In the genomic region with DNA sequence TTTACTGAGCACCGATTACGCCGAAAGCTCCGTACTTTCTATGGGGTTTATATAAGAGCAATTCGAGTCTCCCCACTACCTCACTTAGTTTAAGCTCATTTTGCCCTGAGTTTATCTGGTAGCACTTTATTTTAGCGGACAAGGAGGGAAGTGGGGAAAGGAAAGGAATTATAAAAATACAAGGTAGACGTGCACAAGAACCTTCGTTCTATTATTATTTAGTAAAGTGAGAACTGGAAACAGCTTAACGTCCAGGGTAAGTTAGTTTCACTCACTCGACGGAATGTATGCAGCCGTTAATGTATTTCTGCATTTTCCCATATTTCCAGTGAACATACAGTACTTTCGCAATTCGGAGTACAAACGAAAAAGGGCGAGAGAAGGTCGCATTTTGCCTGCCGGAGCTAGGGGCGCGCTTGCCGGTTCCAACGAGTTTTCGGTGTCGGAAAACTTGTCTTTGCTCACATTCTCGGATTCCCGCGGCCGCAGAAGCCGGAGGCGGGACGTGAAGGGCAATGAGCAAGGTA, we compare ENCODE assay signal across 8 cellular contexts. TPM values are rescaled to one million over a fixed set of nuclear protein-coding genes. Genes with fewer than 3 reads are reported as not detected.
DNase-seq lines count a peak whose midpoint lies in the region; ATAC-seq and TF ChIP-seq lines count a peak whose summit lies in the region.

No MANE protein-coding gene starts in this region.

- CTCF ChIA-PET in CD4-positive, alpha-beta memory T cell (lab: Charles Lee; ENCODE audit: partially characterized antibody): interaction anchor here (0.7 to 4.1 kb wide), 17 partner anchors 8 to 597 kb away, joined by 3 to 48 read pairs (median 10); no protein-coding TSS in a partner anchor

- no peaks in the 10 kb centered on the region for H3K9me3 ChIP-seq in CD4-positive, alpha-beta memory T cell (ENCODE audit: control insufficient read depth in 1 of 2, low read length in 2 of 2)

- H3K79me2 ChIP-seq in KMS-11 (ENCODE audit: insufficient read depth, low read depth): peaks cover 34% of the 10 kb centered on the region

- H3K36me3 Mint-ChIP-seq in CD4-positive, alpha-beta memory T cell: peaks cover 0 to 19% of the 10 kb centered on the region in 2 donors
- no peaks in the 10 kb centered on the region for H3K36me3 Mint-ChIP-seq in memory B cell

- peak overlapping the region in 7 of 8 donors; percentile 92 to 99 (median 98) for H3K4me3 Mint-ChIP-seq in CD4-positive, alpha-beta memory T cell
- H3K4me3 Mint-ChIP-seq in memory B cell: peak overlapping the region; percentile 93

- H3K27me3 ChIP-seq in CD4-positive, alpha-beta memory T cell (ENCODE audit: insufficient read depth, low read length): no peaks in the 10 kb centered on the region
- no peaks in the 10 kb centered on the region for H3K27me3 ChIP-seq in KMS-11 (ENCODE audit: insufficient read depth, low read depth)

- no peaks in the 10 kb centered on the region for H3K9me3 Mint-ChIP-seq in CD4-positive, alpha-beta memory T cell
- no peaks in the 10 kb centered on the region for H3K9me3 Mint-ChIP-seq in memory B cell

- in situ Hi-C loops in astrocyte of the spinal cord (cut with HindIII; ENCODE audit: low sequenced_read_pairs) (no loop called here), GM13976 (cut with MboI; ENCODE audit: low sequenced_read_pairs, unreplicated experiment) (no loop called here)

- POLR2A ChIA-PET in CD4-positive, alpha-beta memory T cell (lab: Charles Lee; ENCODE audit: partially characterized antibody): interaction anchor here (0.6 to 4.8 kb wide), 33 partner anchors 10 to 1909 kb away, joined by 3 to 187 read pairs (median 5); partner anchors contain the start of gene UBP1

- H3K36me3 ChIP-seq in CD4-positive, alpha-beta memory T cell (ENCODE audit: insufficient read depth, low read length): no peaks in the 10 kb centered on the region
- no peaks in the 10 kb centered on the region for H3K36me3 ChIP-seq in KMS-11 (ENCODE audit: insufficient read depth)

- H3K4me1 Mint-ChIP-seq in CD4-positive, alpha-beta memory T cell: peaks cover 8 to 28% (median 11%) of the 10 kb centered on the region in 4 donors
- peaks cover 10% of the 10 kb centered on the region for H3K4me1 Mint-ChIP-seq in memory B cell

- H3K27ac Mint-ChIP-seq in CD4-positive, alpha-beta memory T cell: peak overlapping the region in 6 of 7 donors; percentile 97 to 99 (median 98)
- H3K27ac Mint-ChIP-seq in memory B cell: peak overlapping the region; percentile 97

- peak overlapping the region; percentile 92 for H3K9ac ChIP-seq in KMS-11

- ATAC-seq in memory B cell (ENCODE audit: low read depth) (no peak), GM19035 (IDR thresholded peaks at IDR 0.05; ENCODE audit: unreplicated experiment) (no peak)

- peak overlapping the region; percentile 85 for H3K4me2 ChIP-seq in KMS-11

- peaks cover 24% of the 10 kb centered on the region; the same call in 1 of the 2 replicates for H4K20me1 ChIP-seq in KMS-11 (ENCODE audit: insufficient read depth)

- no peaks in the 10 kb centered on the region for H3K27me3 Mint-ChIP-seq in CD4-positive, alpha-beta memory T cell
- no peaks in the 10 kb centered on the region for H3K27me3 Mint-ChIP-seq in memory B cell

- peaks cover 25% of the 10 kb centered on the region for H3K4me1 ChIP-seq in CD4-positive, alpha-beta memory T cell (ENCODE audit: insufficient read depth, low read length)
- H3K4me1 ChIP-seq in KMS-11 (ENCODE audit: low read depth, poor library complexity, severe bottlenecking): peaks cover 22% of the 10 kb centered on the region

- H3K4me3 ChIP-seq in CD4-positive, alpha-beta memory T cell (ENCODE audit: low read length in 2 of 2): peak overlapping the region; percentile 9 to 84
- H3K4me3 ChIP-seq in KMS-11 (IDR thresholded peaks at IDR 0.05; ENCODE audit: insufficient read depth, low read depth, low read length) (no peak overlapping the region), astrocyte of the spinal cord (ENCODE audit: low read depth, low read length) (peak overlapping the region; percentile 69)

- TF ChIP-seq CTCF in KMS-11 (conservative IDR thresholded peaks at IDR 0.05; ENCODE audit: low read depth, low read length) (no peak), astrocyte of the spinal cord (IDR thresholded peaks at IDR 0.05; ENCODE audit: low read depth, low read length) (peak; percentile 34), GM13976 (IDR thresholded peaks at IDR 0.05; ENCODE audit: borderline replicate concordance, control extremely low read depth, extremely low read depth, insufficient read depth, missing control alignments) (no peak)

- DNase-seq in CD4-positive, alpha-beta memory T cell: peak in 1 of 5 donors; percentile 20
- no peak for DNase-seq in astrocyte of the spinal cord (ENCODE audit: low read depth, low spot score)
- DNase-seq in memory B cell (ENCODE audit: low spot score in 2 of 2): no peak
- DNase-seq in GM13976 (ENCODE audit: low spot score): no peak
- no peak for DNase-seq in activated CD4-positive, CD25-positive, alpha-beta regulatory T cell (lab: John Stamatoyannopoulos, UW)
- no peak for DNase-seq in NCI-H1694 treated with DMSO at 0.1 percent for 48 hours (lab: John Stamatoyannopoulos, UW)

- H2AFZ ChIP-seq in KMS-11 (ENCODE audit: low read depth): peak overlapping the region; percentile 82

- intact Hi-C loops in CD4-positive, alpha-beta memory T cell (cut with micrococcal nuclease): loop anchor here (5.0 to 10.0 kb wide), 6 partner anchors 154 to 973 kb away; partner anchors contain the start of gene CMTM6

- peak overlapping the region; percentile 88 for H3K27ac ChIP-seq in CD4-positive, alpha-beta memory T cell (ENCODE audit: low read depth, low read length)
- peak overlapping the region; percentile 98 for H3K27ac ChIP-seq in KMS-11

RNA-seq across cellular contexts. Expression of gene STT3B, which starts 1.2 kb away (rescaled TPM):
- total RNA-seq in CD4-positive, alpha-beta memory T cell: 100 to 1,000 TPM; 145 to 154 TPM
- polyA plus RNA-seq in CD4-positive, alpha-beta memory T cell: 100 to 1,000 TPM; 165 to 183 TPM
